In genomic region chr4:26237916-26238315, GRCh38 we compare ENCODE assay signal across 20 cellular contexts.
A peak's percentile ranks its signal among the peaks of the same experiment; 100 is the strongest.
DNase-seq lines count a peak whose midpoint lies in the region; ATAC-seq, FAIRE-seq and TF ChIP-seq lines count a peak whose summit lies in the region.
"Had no signal": no experiment of that assay in that cellular context is flagged by ENCODE, and none has a peak within 500 bp of the region (broad histone marks: within the 10 kb centered on the region; RNA-seq: fewer than 3 reads in every experiment).

No MANE protein-coding gene starts in this region.

- peaks cover 15% of the 10 kb centered on the region for H3K4me1 Mint-ChIP-seq in type B pancreatic cell (ENCODE audit: unreplicated experiment)

- DNase-seq in HepG2 (ENCODE audit: low spot score) (no peak), right lobe of liver (no peak), type B pancreatic cell (ENCODE audit: extremely low spot score, unreplicated experiment) (no peak), cerebellar cortex (ENCODE audit: low spot score) (no peak), kidney tubule cell (ENCODE audit: low spot score) (no peak)
- DNase-seq: activated naive CD4-positive, alpha-beta T cell treated with Interleukin-2 at 50 U/mL for 16 hours; activated T-cell treated with anti-CD3 and anti-CD28 coated beads for 4 hours; heart right ventricle; naive thymus-derived CD4-positive, alpha-beta T cell; stimulated activated CD8-positive, alpha-beta memory T cell treated with anti-CD3 and anti-CD28 coated beads, Interleukin-4, amount 100 ng/mL, for 48 hours had no signal

- 64% methylated on average over 5 of the region's 5 CpGs for WGBS in HepG2 (ENCODE audit: low lambda C conversion rate)
- 98% methylated on average over 5 of the region's 5 CpGs for WGBS in right lobe of liver (ENCODE audit: insufficient coverage, low coverage, low lambda C conversion rate, missing lambda C conversion rate)

- H3K4me3 ChIP-seq in HepG2 (replicated peaks in 1 of 3; ENCODE audit: insufficient read depth in 1 of 3, low read depth in 2 of 3, low read length in 3 of 3): no peak overlapping the region
- no peak overlapping the region for H3K4me3 ChIP-seq in right lobe of liver
- no peak overlapping the region for H3K4me3 ChIP-seq in mucosa of rectum (ENCODE audit: low read length in 2 of 2)
- H3K4me3 ChIP-seq: ascending aorta, HAP-1, heart right ventricle, K562, lung, prostate gland had no signal

- H3K27ac Mint-ChIP-seq in type B pancreatic cell: no peak overlapping the region
- H3K27ac Mint-ChIP-seq: naive thymus-derived CD4-positive, alpha-beta T cell had no signal

- H4K20me1 ChIP-seq in HepG2 (ENCODE audit: insufficient read depth, low read length): no peaks in the 10 kb centered on the region

- no peak for ATAC-seq in HepG2
- ATAC-seq in right lobe of liver: no peak
- ATAC-seq in HG02678 (IDR thresholded peaks at IDR 0.05; ENCODE audit: unreplicated experiment): no peak
- ATAC-seq: K562; naive thymus-derived CD4-positive, alpha-beta T cell had no signal

- TF ChIP-seq POLR2A in HepG2 (IDR thresholded peaks at IDR 0.05; ENCODE audit: insufficient read depth in 1 of 2, low read depth in 2 of 2, low read length in 2 of 2) (no peak), right lobe of liver (IDR thresholded peaks at IDR 0.05) (no peak)

- POLR2A ChIA-PET in HepG2 (lab: Yijun Ruan, JAX): no interaction called here

- in situ Hi-C loops in HepG2 (cut with HindIII; ENCODE audit: extremely low pct_ligation_motif_present, low pct_unique_long_range_greater_than_20kb): no loop called here

- TF ChIP-seq EP300 in HepG2 (IDR thresholded peaks at IDR 0.05; ENCODE audit: low read depth in 2 of 2, low read length in 2 of 2): no peak
- TF ChIP-seq EP300 in HepG2 (CRISPR knock-in tag; IDR thresholded peaks at IDR 0.05; ENCODE audit: borderline replicate concordance): no peak

- TF ChIP-seq RAD21 in HepG2 (CRISPR knock-in tag; IDR thresholded peaks at IDR 0.05): no peak

- H2AFZ ChIP-seq in HepG2 (ENCODE audit: low read length): no peak overlapping the region

- H3K27ac ChIP-seq in HepG2 (ENCODE audit: extremely low read length, insufficient read depth, low read length) (no peak overlapping the region), right lobe of liver (no peak overlapping the region), angular gyrus (ENCODE audit: low read depth, low read length) (peak overlapping the region; percentile 97), mucosa of rectum (ENCODE audit: low read depth in 2 of 2, low read length in 2 of 2) (peak overlapping the region; percentile 43 to 79)
- H3K27ac ChIP-seq: prostate gland had no signal

- intact Hi-C loops in HepG2 (cut with micrococcal nuclease; ENCODE audit: unreplicated experiment) (no loop called here), right lobe of liver (cut with DNase I) (no loop called here)

- no TSS peak for BruUV-seq in HepG2 (replicated peaks; lab: Mats Ljungman, UMichigan)

- H3K9ac ChIP-seq in HepG2 (ENCODE audit: insufficient read depth, low read depth, low read length) (no peak overlapping the region), mucosa of rectum (ENCODE audit: low read depth in 1 of 2, low read length in 2 of 2) (no peak overlapping the region)

- H3K27me3 ChIP-seq in HepG2 (ENCODE audit: control insufficient read depth in 1 of 2, insufficient read depth in 2 of 2, low read length in 2 of 2) (no peaks in the 10 kb centered on the region; a peak in 2 of 5 replicates), right lobe of liver (no peaks in the 10 kb centered on the region), mucosa of rectum (ENCODE audit: control insufficient read depth in 2 of 2, insufficient read depth in 2 of 2, low read length in 2 of 2) (no peaks in the 10 kb centered on the region)
- H3K27me3 ChIP-seq: ascending aorta had no signal

- no peaks in the 10 kb centered on the region for H3K27me3 Mint-ChIP-seq in type B pancreatic cell

- peak overlapping the region; percentile 77 for H3K4me3 Mint-ChIP-seq in type B pancreatic cell
- H3K4me3 Mint-ChIP-seq: naive thymus-derived CD4-positive, alpha-beta T cell had no signal

- TF ChIP-seq CTCF in HepG2 (CRISPR knock-in tag; IDR thresholded peaks at IDR 0.05) (no peak), right lobe of liver (IDR thresholded peaks at IDR 0.05) (no peak), type B pancreatic cell (conservative IDR thresholded peaks at IDR 0.05) (no peak)

- H3K36me3 Mint-ChIP-seq in type B pancreatic cell: no peaks in the 10 kb centered on the region

- CTCF ChIA-PET in HepG2 (lab: Yijun Ruan, JAX; ENCODE audit: low intra/inter-chr PET ratio, low total read pairs): no interaction called here

- H3K9me3 ChIP-seq in HepG2 (ENCODE audit: low read length): no peaks in the 10 kb centered on the region
- H3K9me3 ChIP-seq in right lobe of liver: no peaks in the 10 kb centered on the region
- H3K9me3 ChIP-seq in mucosa of rectum (ENCODE audit: control insufficient read depth in 2 of 2, low read length in 2 of 2): no peaks in the 10 kb centered on the region
- H3K9me3 ChIP-seq: ascending aorta, HAP-1, prostate gland had no signal

- peak overlapping the region; percentile 84; the same call in 1 of the 2 replicates for H3K4me2 ChIP-seq in HepG2 (ENCODE audit: low read depth, low read length)

- FAIRE-seq in HepG2 (lab: Jason Lieb, UNC): no peak
- FAIRE-seq: endometrium, islet of Langerhans, K562 had no signal

- H3K36me3 ChIP-seq in HepG2 (replicated peaks in 1 of 2; ENCODE audit: control insufficient read depth in 1 of 2, insufficient read depth in 2 of 2, low read length in 2 of 2): no peaks in the 10 kb centered on the region
- no peaks in the 10 kb centered on the region for H3K36me3 ChIP-seq in right lobe of liver
- no peaks in the 10 kb centered on the region for H3K36me3 ChIP-seq in mucosa of rectum (ENCODE audit: control insufficient read depth in 2 of 2, insufficient read depth in 2 of 2, low read length in 2 of 2)
- H3K36me3 ChIP-seq: ascending aorta, HAP-1, heart right ventricle, prostate gland had no signal

- no peaks in the 10 kb centered on the region for H3K79me2 ChIP-seq in HepG2 (ENCODE audit: insufficient read depth, low read length)

- no peaks in the 10 kb centered on the region for H3K9me3 Mint-ChIP-seq in type B pancreatic cell
- H3K9me3 Mint-ChIP-seq: naive thymus-derived CD4-positive, alpha-beta T cell had no signal

- H3K4me1 ChIP-seq in HepG2 (ENCODE audit: insufficient read depth, low read length) (peaks cover 28% of the 10 kb centered on the region), right lobe of liver (peaks cover 0 to 8% (median 0%) of the 10 kb centered on the region in 4 donors), mucosa of rectum (ENCODE audit: control insufficient read depth in 2 of 2, insufficient read depth in 2 of 2, low read length in 2 of 2) (peaks cover 10 to 19% of the 10 kb centered on the region in 2 donors)
- H3K4me1 ChIP-seq: prostate gland had no signal

TF ChIP-seq in HepG2, 621 proteins besides CTCF, POLR2A, EP300 and RAD21 (continues in another document):
- no peak for TF ChIP-seq TEF (CRISPR knock-in tag; IDR thresholded peaks at IDR 0.05)

Comparison
In these comparisons a context has a peak if more than half of its experiments do, and no peak if none do; other contexts are left out.
1. H3K27ac ChIP-seq: peak in angular gyrus (single experiment) and mucosa of rectum (2 of 2); none in HepG2 (single experiment) and right lobe of liver (0 of 3).